ENCODE assay signal across 8 cellular contexts in the genomic region with DNA sequence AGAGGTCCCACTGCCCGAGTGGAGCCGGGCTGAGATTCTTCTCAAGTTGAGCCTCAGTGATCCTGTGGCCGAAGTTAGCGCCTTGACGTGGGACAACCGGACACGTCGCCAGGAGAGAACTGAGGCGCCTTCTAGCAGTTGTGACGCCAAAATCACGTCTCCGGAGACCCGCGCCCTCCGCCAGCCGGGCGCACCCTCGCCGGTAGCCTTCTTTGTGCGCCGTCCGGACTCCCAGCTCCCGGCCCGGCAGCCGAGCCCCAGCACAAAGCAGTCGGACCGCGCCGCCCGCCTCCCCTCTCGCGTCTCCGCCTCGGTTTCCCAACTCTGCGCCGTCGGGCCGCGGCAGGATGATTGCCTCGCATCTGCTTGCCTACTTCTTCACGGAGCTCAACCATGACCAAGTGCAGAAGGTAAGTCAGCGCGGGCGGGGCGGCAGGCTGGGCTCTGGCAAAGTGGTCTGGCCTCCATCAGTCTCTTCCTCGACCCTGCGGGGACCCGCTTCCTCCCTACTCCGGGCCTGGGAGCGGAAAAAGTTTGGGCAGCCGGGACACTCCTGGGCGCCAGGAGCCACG. TPM values are rescaled to one million over a fixed set of nuclear protein-coding genes. Genes with fewer than 3 reads are reported as not detected.
DNase-seq lines count a peak whose midpoint lies in the region; ATAC-seq, FAIRE-seq and TF ChIP-seq lines count a peak whose summit lies in the region.
"Not testable (repeated sequence)": the region's sequence is repeated elsewhere in the genome, so short reads cannot be mapped to it uniquely, and the experiment has no call there.

No MANE protein-coding gene starts in this region.

- not testable (repeated sequence) for H3K36me3 Mint-ChIP-seq in CD4-positive, CD25-positive, alpha-beta regulatory T cell

- peak; percentile 14 to 20 for ATAC-seq in CD4-positive, CD25-positive, alpha-beta regulatory T cell (ENCODE audit: low read depth in 2 of 2)
- ATAC-seq in GM21390 (IDR thresholded peaks at IDR 0.05; ENCODE audit: unreplicated experiment): peak; percentile 5
- peak; percentile 16 for ATAC-seq in HG03175 (IDR thresholded peaks at IDR 0.05; ENCODE audit: unreplicated experiment)
- ATAC-seq in lower lobe of right lung: peak; percentile 1 to 29

- dilution Hi-C loops in endothelial cell of umbilical vein (cut with MboI; ENCODE audit: extremely low pct_ligation_motif_present, low sequenced_read_pairs): not testable (repeated sequence)

- peak overlapping the region; percentile 92 to 97 (median 94) for H3K4me3 Mint-ChIP-seq in CD4-positive, CD25-positive, alpha-beta regulatory T cell

- TSS peak; percentile 54 for BruUV-seq in OCI-LY7 (replicated peaks; lab: Mats Ljungman, UMichigan)
- BruUV-seq in endothelial cell of umbilical vein (replicated peaks; lab: Mats Ljungman, UMichigan): TSS peak; percentile 58

- H2AFZ ChIP-seq in OCI-LY7 (ENCODE audit: low read length) (peak overlapping the region; percentile 64; the same call in 1 of the 2 replicates), endothelial cell of umbilical vein (ENCODE audit: low read depth, low read length) (peak overlapping the region; percentile 86)

- not testable (repeated sequence) for H3K9me3 Mint-ChIP-seq in CD4-positive, CD25-positive, alpha-beta regulatory T cell

- POLR2A ChIA-PET in OCI-LY7 (lab: Charles Lee): interaction anchor here (0.8 to 2.6 kb wide), 3 partner anchors 16 to 161 kb away, joined by 3 to 8 read pairs (median 4); no protein-coding TSS in a partner anchor
- POLR2A ChIA-PET in endothelial cell of umbilical vein (lab: Charles Lee): not testable (repeated sequence)

- not testable (repeated sequence) for TF ChIP-seq POLR2A in endothelial cell of umbilical vein (IDR thresholded peaks at IDR 0.05; ENCODE audit: low read depth, low read length)

- CTCF ChIA-PET in OCI-LY7 (lab: Charles Lee; ENCODE audit: unreplicated experiment): not testable (repeated sequence)
- CTCF ChIA-PET in endothelial cell of umbilical vein (lab: Charles Lee): interaction anchor here (0.8 to 6.4 kb wide), 10 partner anchors 9 to 143 kb away, joined by 3 to 89 read pairs (median 5); no protein-coding TSS in a partner anchor

- DNase-seq in CD4-positive, CD25-positive, alpha-beta regulatory T cell: peak; percentile 7 to 55 (median 52)
- DNase-seq in OCI-LY7 (ENCODE audit: low spot score) (peak; percentile 57), endothelial cell of umbilical vein (ENCODE audit: low read depth, low spot score) (peak; percentile 45), lower lobe of right lung (peak; percentile 69)
- DNase-seq in activated T-cell treated with anti-CD3 and anti-CD28 coated beads, Interleukin-2, amount 50 U/mL, for 48 hours: peak; percentile 67 to 69
- peak; percentile 23 to 32 for DNase-seq in stimulated activated CD4-positive, alpha-beta T cell treated with anti-CD3 and anti-CD28 coated beads, Interleukin-1b, Interleukin-23, amount 100 ng/mL, for 4 hours (ENCODE audit: low read depth in 2 of 2)

- H3K9me3 ChIP-seq in CD4-positive, CD25-positive, alpha-beta regulatory T cell (ENCODE audit: control insufficient read depth in 2 of 2, low read length in 2 of 2); OCI-LY7 (ENCODE audit: low read length); endothelial cell of umbilical vein (replicated peaks; ENCODE audit: control insufficient read depth, insufficient read depth, low read length); lower lobe of right lung: not testable (repeated sequence)

- H3K79me2 ChIP-seq in OCI-LY7 (ENCODE audit: insufficient read depth, low read depth, low read length) (peaks cover 41% of the 10 kb centered on the region), endothelial cell of umbilical vein (ENCODE audit: control insufficient read depth, insufficient read depth, low read length) (peaks cover 14% of the 10 kb centered on the region)

- H3K4me1 ChIP-seq in CD4-positive, CD25-positive, alpha-beta regulatory T cell (ENCODE audit: control insufficient read depth, insufficient read depth, low read length, poor library complexity, severe bottlenecking): peaks cover 32% of the 10 kb centered on the region
- peaks cover 25% of the 10 kb centered on the region for H3K4me1 ChIP-seq in OCI-LY7 (ENCODE audit: insufficient read depth, low read length, poor library complexity, severe bottlenecking)
- H3K4me1 ChIP-seq in endothelial cell of umbilical vein (ENCODE audit: control insufficient read depth, extremely low read depth, insufficient read depth, low read length): peaks cover 13% of the 10 kb centered on the region
- peaks cover 34% of the 10 kb centered on the region for H3K4me1 ChIP-seq in lower lobe of right lung

- peak overlapping the region; percentile 91 for H3K4me2 ChIP-seq in OCI-LY7 (ENCODE audit: low read length)
- H3K4me2 ChIP-seq in endothelial cell of umbilical vein (ENCODE audit: insufficient read depth, low read length): peak overlapping the region; percentile 71

- peak overlapping the region; percentile 55 for H3K27ac ChIP-seq in CD4-positive, CD25-positive, alpha-beta regulatory T cell (ENCODE audit: insufficient read depth, low read length, poor library complexity, severe bottlenecking)
- H3K27ac ChIP-seq in OCI-LY7 (ENCODE audit: low read depth, low read length, poor library complexity, severe bottlenecking) (peak overlapping the region; percentile 69), endothelial cell of umbilical vein (ENCODE audit: insufficient read depth, low read depth, low read length) (peak overlapping the region; percentile 49), lower lobe of right lung (peak overlapping the region; percentile 87)

- intact Hi-C loops in OCI-LY7 (cut with micrococcal nuclease; ENCODE audit: unreplicated experiment) (loop anchor here (2.0 to 5.0 kb wide), 2 partner anchors 124 to 813 kb away; partner anchors contain the start of genes MRPL19 and POLE4), endothelial cell of umbilical vein (cut with micrococcal nuclease) (loop anchor here (1.0 to 2.0 kb wide), 3 partner anchors 14 to 119 kb away; no protein-coding TSS in a partner anchor)
- intact Hi-C loops in lower lobe of right lung (cut with DNase I): not testable (repeated sequence)

- not testable (repeated sequence) for FAIRE-seq in endothelial cell of umbilical vein (lab: Jason Lieb, UNC)

- H3K4me3 ChIP-seq in CD4-positive, CD25-positive, alpha-beta regulatory T cell (ENCODE audit: low read depth, low read length): peak overlapping the region; percentile 32
- H3K4me3 ChIP-seq in OCI-LY7 (ENCODE audit: low read depth, low read length, poor library complexity, severe bottlenecking) (peak overlapping the region; percentile 85), endothelial cell of umbilical vein (replicated peaks in 1 of 3; ENCODE audit: insufficient read depth in 1 of 3, low read depth in 1 of 3, low read length in 3 of 3) (peak overlapping the region; percentile 67 to 88 (median 80)), lower lobe of right lung (peak overlapping the region; percentile 83)

- not testable (repeated sequence) for TF ChIP-seq CTCF in OCI-LY7 (conservative IDR thresholded peaks at IDR 0.05; ENCODE audit: low read length); endothelial cell of umbilical vein (IDR thresholded peaks at IDR 0.05; ENCODE audit: extremely low read depth in 1 of 2, insufficient read depth in 1 of 2, low read depth in 1 of 2, low read length in 2 of 2); lower lobe of right lung (IDR thresholded peaks at IDR 0.05)

- H3K27ac Mint-ChIP-seq in CD4-positive, CD25-positive, alpha-beta regulatory T cell: peak overlapping the region; percentile 16 to 87 (median 37)

- peaks cover 20% of the 10 kb centered on the region; the same call in 1 of the 2 replicates for H4K20me1 ChIP-seq in OCI-LY7 (ENCODE audit: insufficient read depth, low read length)
- H4K20me1 ChIP-seq in endothelial cell of umbilical vein (replicated peaks; ENCODE audit: control insufficient read depth, extremely low read depth, insufficient read depth, low read length): not testable (repeated sequence)

- not testable (repeated sequence) for H3K27me3 ChIP-seq in CD4-positive, CD25-positive, alpha-beta regulatory T cell (ENCODE audit: control insufficient read depth, insufficient read depth, low read length); endothelial cell of umbilical vein (ENCODE audit: control insufficient read depth in 2 of 2, insufficient read depth in 2 of 2, low read length in 2 of 2); lower lobe of right lung (ENCODE audit: low read depth)

- peak overlapping the region; percentile 60 for H3K9ac ChIP-seq in endothelial cell of umbilical vein (replicated peaks; ENCODE audit: extremely low read depth, insufficient read depth, low read length)

- H3K36me3 ChIP-seq in CD4-positive, CD25-positive, alpha-beta regulatory T cell (ENCODE audit: control insufficient read depth, insufficient read depth, low read length); endothelial cell of umbilical vein (ENCODE audit: control insufficient read depth in 2 of 2, extremely low read depth in 1 of 2, insufficient read depth in 2 of 2, low read length in 2 of 2); lower lobe of right lung: not testable (repeated sequence)
- H3K36me3 ChIP-seq in OCI-LY7 (ENCODE audit: insufficient read depth, low read length): peaks cover 14% of the 10 kb centered on the region

- peaks cover 8 to 42% (median 35%) of the 10 kb centered on the region in 4 donors for H3K4me1 Mint-ChIP-seq in CD4-positive, CD25-positive, alpha-beta regulatory T cell

- not testable (repeated sequence) for H3K9me1 ChIP-seq in endothelial cell of umbilical vein (replicated peaks; ENCODE audit: control insufficient read depth, extremely low read depth, insufficient read depth, low read length)

- H3K9me2 ChIP-seq in OCI-LY7 (ENCODE audit: insufficient read depth, low read length): not testable (repeated sequence)

- not testable (repeated sequence) for H3K27me3 Mint-ChIP-seq in CD4-positive, CD25-positive, alpha-beta regulatory T cell

RNA-seq across cellular contexts. Expression of gene HK2, which starts 0.4 kb away (rescaled TPM):
- total RNA-seq in CD4-positive, CD25-positive, alpha-beta regulatory T cell: 11.4 TPM
- 1 to 10 TPM; 2.7 to 5.6 (median 4.1) TPM for polyA plus RNA-seq in CD4-positive, CD25-positive, alpha-beta regulatory T cell
- 8.6 and 11.8 TPM in 2 replicates for total RNA-seq in OCI-LY7 (2014; rRNA removed; shearing (Covaris generic))
- total RNA-seq in OCI-LY7 (2022) (30.2 and 50.5 TPM in 2 replicates), endothelial cell of umbilical vein (11.0 and 13.0 TPM in 2 replicates), lower lobe of right lung (86.7 TPM)
- polyA plus RNA-seq in endothelial cell of umbilical vein: 2.4 and 3.4 TPM in 2 replicates
- polyA plus RNA-seq in endothelial cell of umbilical vein (2011; cell fraction: cytosol; rRNA removed): 4.3 and 5.7 TPM in 2 replicates
- polyA plus RNA-seq in endothelial cell of umbilical vein (2011; cell fraction: nucleus; rRNA removed): 6.9 and 9.8 TPM in 2 replicates
- 7.2 and 9.5 TPM in 2 replicates for polyA plus RNA-seq in endothelial cell of umbilical vein (2012)
- polyA minus RNA-seq in endothelial cell of umbilical vein: 12.5 and 13.1 TPM in 2 replicates
- 37.8 TPM for polyA minus RNA-seq in endothelial cell of umbilical vein (2011; cell fraction: cytosol; rRNA and poly(A)+ RNA removed)
- polyA minus RNA-seq in endothelial cell of umbilical vein (2011; cell fraction: nucleus; rRNA and poly(A)+ RNA removed): 5.6 TPM in 2 replicates

Comparison
In these comparisons a context has a peak if more than half of its experiments do, and no peak if none do; other contexts are left out.
1. Peak in every context shown above with its lines: DNase-seq, ATAC-seq, H3K4me3 ChIP-seq and H3K27ac ChIP-seq.
2. H3K4me3 ChIP-seq: peak in every context shown above with its lines; median percentile 85 in OCI-LY7; 83 in lower lobe of right lung; 80 in endothelial cell of umbilical vein; 32 in CD4-positive, CD25-positive, alpha-beta regulatory T cell.